ENCODE assay signal across 14 cellular contexts in the genomic region with DNA sequence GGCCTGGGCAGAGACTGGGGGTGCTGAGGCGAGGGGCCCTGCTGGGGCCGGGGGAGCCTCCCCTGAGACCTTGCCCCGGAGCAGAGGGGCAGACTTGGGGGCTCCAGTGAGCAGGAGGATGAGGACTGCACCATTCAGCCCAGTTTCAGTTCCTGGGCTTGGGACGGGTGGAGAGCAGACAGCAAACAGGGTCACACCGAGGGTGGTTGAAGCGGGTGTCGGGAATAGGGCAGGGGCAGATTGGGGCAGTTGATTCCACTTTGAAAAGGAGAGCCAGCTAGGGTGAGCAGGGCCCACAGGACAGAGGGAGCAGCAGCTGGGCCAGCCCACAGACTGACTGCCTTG. TPM values are rescaled to one million over a fixed set of nuclear protein-coding genes. Genes with fewer than 3 reads are reported as not detected.
A peak's percentile ranks its signal among the peaks of the same experiment; 100 is the strongest.
DNase-seq lines count a peak whose midpoint lies in the region; ATAC-seq, FAIRE-seq and TF ChIP-seq lines count a peak whose summit lies in the region.
"Had no signal": no experiment of that assay in that cellular context is flagged by ENCODE, and none has a peak within 500 bp of the region (broad histone marks: within the 10 kb centered on the region; RNA-seq: fewer than 3 reads in every experiment).

No MANE protein-coding gene starts in this region.

- DNase-seq in HepG2 (ENCODE audit: low spot score) (no peak), SW480 (ENCODE audit: low spot score) (peak; percentile 0), epithelial cell of prostate (ENCODE audit: low read depth, low spot score) (no peak), type B pancreatic cell (ENCODE audit: extremely low spot score, unreplicated experiment) (no peak), glomerular visceral epithelial cell (ENCODE audit: extremely low spot score) (no peak)
- DNase-seq: kidney glomerular epithelial cell, NCI-H69, occipital lobe, SW 1271 had no signal

- no peak overlapping the region for H2AFZ ChIP-seq in HepG2 (ENCODE audit: low read length)

- peaks cover 0 to 18% (median 12%) of the 10 kb centered on the region in 4 donors for H3K4me1 ChIP-seq in liver (ENCODE audit: control insufficient read depth in 4 of 4, insufficient read depth in 4 of 4, low read length in 3 of 4)
- peaks cover 43% of the 10 kb centered on the region for H3K4me1 ChIP-seq in HepG2 (ENCODE audit: insufficient read depth, low read length)

- TF ChIP-seq RAD21 in liver (IDR thresholded peaks at IDR 0.05) = no peak
- TF ChIP-seq RAD21 in HepG2 (CRISPR knock-in tag; IDR thresholded peaks at IDR 0.05) = no peak

- no peak for TF ChIP-seq POLR2A in HepG2 (IDR thresholded peaks at IDR 0.05; ENCODE audit: insufficient read depth in 1 of 2, low read depth in 2 of 2, low read length in 2 of 2)

- ATAC-seq in HepG2 = no peak
- no peak for ATAC-seq in GM19328 (IDR thresholded peaks at IDR 0.05; ENCODE audit: unreplicated experiment)
- no peak for ATAC-seq in GM21390 (IDR thresholded peaks at IDR 0.05; ENCODE audit: unreplicated experiment)

- H3K27ac Mint-ChIP-seq in type B pancreatic cell = peak overlapping the region; percentile 19

- no peaks in the 10 kb centered on the region for H3K9me3 Mint-ChIP-seq in type B pancreatic cell

- TF ChIP-seq EP300 in HepG2 (IDR thresholded peaks at IDR 0.05; ENCODE audit: low read depth in 2 of 2, low read length in 2 of 2) (no peak), HepG2 (CRISPR knock-in tag; IDR thresholded peaks at IDR 0.05; ENCODE audit: borderline replicate concordance) (no peak)

- H3K27me3 ChIP-seq in liver (ENCODE audit: control insufficient read depth in 4 of 4, insufficient read depth in 4 of 4, low read length in 3 of 4) (no peaks in the 10 kb centered on the region), HepG2 (ENCODE audit: control insufficient read depth in 1 of 2, insufficient read depth in 2 of 2, low read length in 2 of 2) (no peaks in the 10 kb centered on the region; a peak in 1 of 5 replicates)

- H3K4me2 ChIP-seq in HepG2 (ENCODE audit: low read depth, low read length) = no peak overlapping the region

- in situ Hi-C loops in HepG2 (cut with HindIII; ENCODE audit: extremely low pct_ligation_motif_present, low pct_unique_long_range_greater_than_20kb) = no loop called here

- intact Hi-C loops in HepG2 (cut with micrococcal nuclease; ENCODE audit: unreplicated experiment) = no loop called here

- BruUV-seq in HepG2 (replicated peaks; lab: Mats Ljungman, UMichigan) = no TSS peak

- WGBS in liver = 81% methylated on average over 7 of the region's 7 CpGs
- 95% methylated on average over 7 of the region's 7 CpGs for WGBS in HepG2 (ENCODE audit: low lambda C conversion rate)

- no peaks in the 10 kb centered on the region for H3K27me3 Mint-ChIP-seq in type B pancreatic cell

- H3K27ac ChIP-seq in liver (ENCODE audit: low read depth in 1 of 2, low read length in 2 of 2) (peak overlapping the region; percentile 42 to 57), HepG2 (ENCODE audit: extremely low read length, insufficient read depth, low read length) (no peak overlapping the region), epithelial cell of prostate (peak overlapping the region; percentile 9)

- H3K4me3 ChIP-seq in liver (ENCODE audit: low read depth in 1 of 3, low read length in 3 of 3) (no peak overlapping the region), HepG2 (replicated peaks in 1 of 3; ENCODE audit: insufficient read depth in 1 of 3, low read depth in 2 of 3, low read length in 3 of 3) (no peak overlapping the region)

- peaks cover 14% of the 10 kb centered on the region for H3K4me1 Mint-ChIP-seq in type B pancreatic cell (ENCODE audit: unreplicated experiment)

- H3K9ac ChIP-seq in liver (ENCODE audit: low read depth in 1 of 2, low read length in 2 of 2) (no peak overlapping the region), HepG2 (ENCODE audit: insufficient read depth, low read depth, low read length) (no peak overlapping the region)

- POLR2A ChIA-PET in HepG2 (lab: Yijun Ruan, JAX) = interaction anchor here (1.5 kb wide), 1 partner anchor 17 kb away, joined by 3 read pairs; no protein-coding TSS in a partner anchor

- peaks cover 14% of the 10 kb centered on the region for H3K79me2 ChIP-seq in HepG2 (ENCODE audit: insufficient read depth, low read length)

- no peak overlapping the region for H3K4me3 Mint-ChIP-seq in type B pancreatic cell

- H3K9me3 ChIP-seq in liver (ENCODE audit: control insufficient read depth in 4 of 4, low read length in 3 of 4) (no peaks in the 10 kb centered on the region), HepG2 (ENCODE audit: low read length) (no peaks in the 10 kb centered on the region)

- no peaks in the 10 kb centered on the region for H4K20me1 ChIP-seq in HepG2 (ENCODE audit: insufficient read depth, low read length)

- CTCF ChIA-PET in HepG2 (lab: Yijun Ruan, JAX; ENCODE audit: low intra/inter-chr PET ratio, low total read pairs) = no interaction called here

- TF ChIP-seq CTCF in liver (IDR thresholded peaks at IDR 0.05; ENCODE audit: low read depth, low read length, missing input control) = no peak
- TF ChIP-seq CTCF in HepG2 (CRISPR knock-in tag; IDR thresholded peaks at IDR 0.05) = no peak
- TF ChIP-seq CTCF in type B pancreatic cell (conservative IDR thresholded peaks at IDR 0.05) = no peak

- no peaks in the 10 kb centered on the region for H3K36me3 Mint-ChIP-seq in type B pancreatic cell

- peaks cover 6 to 20% (median 10%) of the 10 kb centered on the region in 4 donors for H3K36me3 ChIP-seq in liver (ENCODE audit: control insufficient read depth in 4 of 4, insufficient read depth in 3 of 4, low read depth in 1 of 4, low read length in 3 of 4)
- H3K36me3 ChIP-seq in HepG2 (replicated peaks in 1 of 2; ENCODE audit: control insufficient read depth in 1 of 2, insufficient read depth in 2 of 2, low read length in 2 of 2) = peaks cover 14 to 24% of the 10 kb centered on the region in 2 experiments; a peak in 4 of 5 replicates

- no peak for FAIRE-seq in HepG2 (lab: Jason Lieb, UNC)

RNA-seq across cellular contexts. Expression of a gene that starts 4.5 kb away (rescaled TPM):
- total RNA-seq in liver = 10 to 100 TPM; 15.2 to 24.0 TPM
- 1 to 10 TPM; 3.1 to 6.4 TPM for polyA plus RNA-seq in liver
- total RNA-seq in HepG2 (2016; rRNA removed; fragmentation: Illumina TruSeq; extraction: Trizol) = 16.1 and 19.9 TPM in 2 replicates
- total RNA-seq in HepG2 (2016; cell fraction: cytosol; rRNA removed; fragmentation: Illumina TruSeq; extraction: Trizol; ENCODE audit: low read depth) = 21.2 and 25.1 TPM in 2 replicates
- total RNA-seq in HepG2 (2016; cell fraction: insoluble cytoplasmic fraction; rRNA removed; fragmentation: Illumina TruSeq; extraction: Trizol) = 15.7 and 20.8 TPM in 2 replicates
- 43.3 and 44.5 TPM in 2 replicates for total RNA-seq in HepG2 (2016; cell fraction: membrane; rRNA removed; fragmentation: Illumina TruSeq; extraction: Trizol)
- 15.6 TPM in 2 replicates for total RNA-seq in HepG2 (2016; cell fraction: nucleus; rRNA removed; fragmentation: Illumina TruSeq; extraction: Trizol)
- 13.2 and 17.4 TPM in 2 replicates for polyA plus RNA-seq in HepG2 (2011; rRNA removed)
- polyA plus RNA-seq in HepG2 (2011; cell fraction: cytosol; rRNA removed) = 16.2 and 19.6 TPM in 2 replicates
- polyA plus RNA-seq in HepG2 (2011; cell fraction: nucleus; rRNA removed) = 21.6 and 24.6 TPM in 2 replicates
- polyA plus RNA-seq in HepG2 (2012) = 16.7 and 17.5 TPM in 2 replicates
- 36.3 and 37.2 TPM in 2 replicates for polyA plus RNA-seq in HepG2 (2016; cell fraction: cytosol; fragmentation: Illumina TruSeq; extraction: Trizol; ENCODE audit: low read depth)
- 20.6 and 21.6 TPM in 2 replicates for polyA plus RNA-seq in HepG2 (2016; cell fraction: insoluble cytoplasmic fraction; fragmentation: Illumina TruSeq; extraction: Trizol; ENCODE audit: low read depth)
- 45.6 and 48.4 TPM in 2 replicates for polyA plus RNA-seq in HepG2 (2016; cell fraction: membrane; fragmentation: Illumina TruSeq; extraction: Trizol; ENCODE audit: low read depth)
- polyA plus RNA-seq in HepG2 (2016; cell fraction: nucleus; fragmentation: Illumina TruSeq; extraction: Trizol; ENCODE audit: insufficient read depth, low read depth) = 22.8 and 26.4 TPM in 2 replicates
- 11.2 and 22.9 TPM in 2 replicates for polyA minus RNA-seq in HepG2 (2011; rRNA and poly(A)+ RNA removed; ENCODE audit: low replicate concordance)
- polyA minus RNA-seq in HepG2 (2011; cell fraction: cytosol; rRNA and poly(A)+ RNA removed) = 13.6 and 15.1 TPM in 2 replicates
- 19.2 and 24.9 TPM in 2 replicates for polyA minus RNA-seq in HepG2 (2011; cell fraction: nucleus; rRNA and poly(A)+ RNA removed)
- total RNA-seq in type B pancreatic cell (ENCODE audit: low replicate concordance) = 46.1 and 47.3 TPM in 2 replicates

RNA-seq across cellular contexts. Expression of a gene that starts 15.7 kb away (rescaled TPM):
- total RNA-seq in liver (under 1 TPM; 0.17 to 0.37 TPM), HepG2 (2016; rRNA removed; fragmentation: Illumina TruSeq; extraction: Trizol) (3.9 and 5.0 TPM in 2 replicates), type B pancreatic cell (ENCODE audit: low replicate concordance) (5.9 and 8.8 TPM in 2 replicates)
- polyA plus RNA-seq in liver (1 to 10 TPM in 1 of 2 donors, under 1 TPM in 1; 0.60 to 1.4 TPM), HepG2 (2011; rRNA removed) (4.8 and 6.7 TPM in 2 replicates)
- 16.0 and 17.8 TPM in 2 replicates for total RNA-seq in HepG2 (2016; cell fraction: cytosol; rRNA removed; fragmentation: Illumina TruSeq; extraction: Trizol; ENCODE audit: low read depth)
- 3.2 and 5.8 TPM in 2 replicates for total RNA-seq in HepG2 (2016; cell fraction: insoluble cytoplasmic fraction; rRNA removed; fragmentation: Illumina TruSeq; extraction: Trizol)
- 13.3 and 19.1 TPM in 2 replicates for total RNA-seq in HepG2 (2016; cell fraction: membrane; rRNA removed; fragmentation: Illumina TruSeq; extraction: Trizol)
- 2.0 and 2.5 TPM in 2 replicates for total RNA-seq in HepG2 (2016; cell fraction: nucleus; rRNA removed; fragmentation: Illumina TruSeq; extraction: Trizol)
- 6.4 and 16.7 TPM in 2 replicates for polyA plus RNA-seq in HepG2 (2011; cell fraction: cytosol; rRNA removed)
- polyA plus RNA-seq in HepG2 (2011; cell fraction: nucleus; rRNA removed) = 14.7 and 21.3 TPM in 2 replicates
- polyA plus RNA-seq in HepG2 (2012) = 1.5 and 3.1 TPM in 2 replicates
- polyA plus RNA-seq in HepG2 (2016; cell fraction: cytosol; fragmentation: Illumina TruSeq; extraction: Trizol; ENCODE audit: low read depth) = 20.2 and 21.6 TPM in 2 replicates
- 4.9 and 5.8 TPM in 2 replicates for polyA plus RNA-seq in HepG2 (2016; cell fraction: insoluble cytoplasmic fraction; fragmentation: Illumina TruSeq; extraction: Trizol; ENCODE audit: low read depth)
- polyA plus RNA-seq in HepG2 (2016; cell fraction: membrane; fragmentation: Illumina TruSeq; extraction: Trizol; ENCODE audit: low read depth) = 16.9 and 17.7 TPM in 2 replicates
- 5.8 and 6.9 TPM in 2 replicates for polyA plus RNA-seq in HepG2 (2016; cell fraction: nucleus; fragmentation: Illumina TruSeq; extraction: Trizol; ENCODE audit: insufficient read depth, low read depth)
- polyA minus RNA-seq in HepG2 (2011; rRNA and poly(A)+ RNA removed; ENCODE audit: low replicate concordance) = 0.94 and 6.4 TPM in 2 replicates
- polyA minus RNA-seq in HepG2 (2011; cell fraction: cytosol; rRNA and poly(A)+ RNA removed) = 3.2 and 5.0 TPM in 2 replicates
- 1.1 and 1.4 TPM in 2 replicates for polyA minus RNA-seq in HepG2 (2011; cell fraction: nucleus; rRNA and poly(A)+ RNA removed)

RNA-seq across cellular contexts. Expression of a gene that starts 21.6 kb away (rescaled TPM):
- total RNA-seq in liver (100 to 1,000 TPM in 1 of 2 donors, 10 to 100 TPM in 1; 27.7 to 256 TPM), HepG2 (2016; rRNA removed; fragmentation: Illumina TruSeq; extraction: Trizol) (1.3 and 3.0 TPM in 2 replicates), type B pancreatic cell (ENCODE audit: low replicate concordance) (3.2 and 5.7 TPM in 2 replicates)
- polyA plus RNA-seq in liver (100 to 1,000 TPM; 294 to 328 TPM), HepG2 (2011; rRNA removed) (2.5 and 3.1 TPM in 2 replicates)
- total RNA-seq in HepG2 (2016; cell fraction: cytosol; rRNA removed; fragmentation: Illumina TruSeq; extraction: Trizol; ENCODE audit: low read depth) = 1.9 and 3.1 TPM in 2 replicates
- total RNA-seq in HepG2 (2016; cell fraction: insoluble cytoplasmic fraction; rRNA removed; fragmentation: Illumina TruSeq; extraction: Trizol) = 1.4 and 3.6 TPM in 2 replicates
- total RNA-seq in HepG2 (2016; cell fraction: membrane; rRNA removed; fragmentation: Illumina TruSeq; extraction: Trizol) = 2.4 and 3.3 TPM in 2 replicates
- total RNA-seq in HepG2 (2016; cell fraction: nucleus; rRNA removed; fragmentation: Illumina TruSeq; extraction: Trizol) = 2.3 and 3.0 TPM in 2 replicates
- polyA plus RNA-seq in HepG2 (2011; cell fraction: cytosol; rRNA removed) = 1.5 and 3.0 TPM in 2 replicates
- 27.2 and 32.3 TPM in 2 replicates for polyA plus RNA-seq in HepG2 (2011; cell fraction: nucleus; rRNA removed)
- 3.6 and 10.3 TPM in 2 replicates for polyA plus RNA-seq in HepG2 (2012)
- 3.7 and 5.9 TPM in 2 replicates for polyA plus RNA-seq in HepG2 (2016; cell fraction: cytosol; fragmentation: Illumina TruSeq; extraction: Trizol; ENCODE audit: low read depth)
- 1.6 and 2.3 TPM in 2 replicates for polyA plus RNA-seq in HepG2 (2016; cell fraction: insoluble cytoplasmic fraction; fragmentation: Illumina TruSeq; extraction: Trizol; ENCODE audit: low read depth)
- 3.4 and 5.0 TPM in 2 replicates for polyA plus RNA-seq in HepG2 (2016; cell fraction: membrane; fragmentation: Illumina TruSeq; extraction: Trizol; ENCODE audit: low read depth)
- polyA plus RNA-seq in HepG2 (2016; cell fraction: nucleus; fragmentation: Illumina TruSeq; extraction: Trizol; ENCODE audit: insufficient read depth, low read depth) = 6.6 and 9.9 TPM in 2 replicates
- 2.5 and 2.6 TPM in 2 replicates for polyA minus RNA-seq in HepG2 (2011; rRNA and poly(A)+ RNA removed; ENCODE audit: low replicate concordance)
- 0.30 and 1.2 TPM in 2 replicates for polyA minus RNA-seq in HepG2 (2011; cell fraction: cytosol; rRNA and poly(A)+ RNA removed)
- 1.0 and 1.7 TPM in 2 replicates for polyA minus RNA-seq in HepG2 (2011; cell fraction: nucleus; rRNA and poly(A)+ RNA removed)

RNA-seq across cellular contexts. Expression of a gene that starts 30.5 kb away (rescaled TPM):
- total RNA-seq in liver (not detected), HepG2 (2016; rRNA removed; fragmentation: Illumina TruSeq; extraction: Trizol) (not detected in 2 replicates), type B pancreatic cell (ENCODE audit: low replicate concordance) (not detected in 2 replicates)
- polyA plus RNA-seq in liver (not detected), HepG2 (2011; rRNA removed) (not detected in 2 replicates)
- not detected in 2 replicates for total RNA-seq in HepG2 (2016; cell fraction: cytosol; rRNA removed; fragmentation: Illumina TruSeq; extraction: Trizol; ENCODE audit: low read depth)
- not detected in 2 replicates for total RNA-seq in HepG2 (2016; cell fraction: insoluble cytoplasmic fraction; rRNA removed; fragmentation: Illumina TruSeq; extraction: Trizol)
- total RNA-seq in HepG2 (2016; cell fraction: membrane; rRNA removed; fragmentation: Illumina TruSeq; extraction: Trizol) = not detected in 2 replicates
- not detected in 2 replicates for total RNA-seq in HepG2 (2016; cell fraction: nucleus; rRNA removed; fragmentation: Illumina TruSeq; extraction: Trizol)
- polyA plus RNA-seq in HepG2 (2011; cell fraction: cytosol; rRNA removed) = not detected in 2 replicates
- polyA plus RNA-seq in HepG2 (2011; cell fraction: nucleus; rRNA removed) = not detected in 2 replicates
- polyA plus RNA-seq in HepG2 (2012) = not detected in 2 replicates
- polyA plus RNA-seq in HepG2 (2016; cell fraction: cytosol; fragmentation: Illumina TruSeq; extraction: Trizol; ENCODE audit: low read depth) = not detected in 2 replicates
- polyA plus RNA-seq in HepG2 (2016; cell fraction: insoluble cytoplasmic fraction; fragmentation: Illumina TruSeq; extraction: Trizol; ENCODE audit: low read depth) = not detected in 2 replicates
- not detected in 2 replicates for polyA plus RNA-seq in HepG2 (2016; cell fraction: membrane; fragmentation: Illumina TruSeq; extraction: Trizol; ENCODE audit: low read depth)
- not detected in 2 replicates for polyA plus RNA-seq in HepG2 (2016; cell fraction: nucleus; fragmentation: Illumina TruSeq; extraction: Trizol; ENCODE audit: insufficient read depth, low read depth)
- not detected in 2 replicates for polyA minus RNA-seq in HepG2 (2011; rRNA and poly(A)+ RNA removed; ENCODE audit: low replicate concordance)
- not detected in 2 replicates for polyA minus RNA-seq in HepG2 (2011; cell fraction: cytosol; rRNA and poly(A)+ RNA removed)
- polyA minus RNA-seq in HepG2 (2011; cell fraction: nucleus; rRNA and poly(A)+ RNA removed) = not detected in 2 replicates
- total RNA-seq: cerebellum, M059J, occipital lobe had no signal

RNA-seq across cellular contexts. Expression of a gene that starts 42.5 kb away (rescaled TPM):
- total RNA-seq in liver (1 to 10 TPM; 2.3 to 4.9 TPM), HepG2 (2016; rRNA removed; fragmentation: Illumina TruSeq; extraction: Trizol) (15.7 and 37.3 TPM in 2 replicates), type B pancreatic cell (ENCODE audit: low replicate concordance) (200 and 269 TPM in 2 replicates)
- polyA plus RNA-seq in liver (1 to 10 TPM; 1.5 to 1.8 TPM), HepG2 (2011; rRNA removed) (27.0 and 30.9 TPM in 2 replicates)
- 6.9 and 9.3 TPM in 2 replicates for total RNA-seq in HepG2 (2016; cell fraction: cytosol; rRNA removed; fragmentation: Illumina TruSeq; extraction: Trizol; ENCODE audit: low read depth)
- 12.8 and 37.5 TPM in 2 replicates for total RNA-seq in HepG2 (2016; cell fraction: insoluble cytoplasmic fraction; rRNA removed; fragmentation: Illumina TruSeq; extraction: Trizol)
- total RNA-seq in HepG2 (2016; cell fraction: membrane; rRNA removed; fragmentation: Illumina TruSeq; extraction: Trizol) = 12.9 and 15.2 TPM in 2 replicates
- total RNA-seq in HepG2 (2016; cell fraction: nucleus; rRNA removed; fragmentation: Illumina TruSeq; extraction: Trizol) = 33.8 and 39.3 TPM in 2 replicates
- 14.1 and 18.1 TPM in 2 replicates for polyA plus RNA-seq in HepG2 (2011; cell fraction: cytosol; rRNA removed)
- 167 and 276 TPM in 2 replicates for polyA plus RNA-seq in HepG2 (2011; cell fraction: nucleus; rRNA removed)
- 16.5 and 21.1 TPM in 2 replicates for polyA plus RNA-seq in HepG2 (2012)
- polyA plus RNA-seq in HepG2 (2016; cell fraction: cytosol; fragmentation: Illumina TruSeq; extraction: Trizol; ENCODE audit: low read depth) = 7.2 and 8.7 TPM in 2 replicates
- 16.0 and 21.2 TPM in 2 replicates for polyA plus RNA-seq in HepG2 (2016; cell fraction: insoluble cytoplasmic fraction; fragmentation: Illumina TruSeq; extraction: Trizol; ENCODE audit: low read depth)
- 11.4 and 15.4 TPM in 2 replicates for polyA plus RNA-seq in HepG2 (2016; cell fraction: membrane; fragmentation: Illumina TruSeq; extraction: Trizol; ENCODE audit: low read depth)
- polyA plus RNA-seq in HepG2 (2016; cell fraction: nucleus; fragmentation: Illumina TruSeq; extraction: Trizol; ENCODE audit: insufficient read depth, low read depth) = 72.9 and 77.5 TPM in 2 replicates
- 30.4 and 47.5 TPM in 2 replicates for polyA minus RNA-seq in HepG2 (2011; rRNA and poly(A)+ RNA removed; ENCODE audit: low replicate concordance)
- polyA minus RNA-seq in HepG2 (2011; cell fraction: cytosol; rRNA and poly(A)+ RNA removed) = 13.2 and 16.4 TPM in 2 replicates
- 42.1 and 43.0 TPM in 2 replicates for polyA minus RNA-seq in HepG2 (2011; cell fraction: nucleus; rRNA and poly(A)+ RNA removed)
